1 cellular context compared by ENCODE assay signal in genomic region chr1:231206856-231207255, GRCh38.
TF ChIP-seq lines count a peak whose summit lies in the region.

No MANE protein-coding gene starts in this region.

TF ChIP-seq in HepG2, 621 proteins besides CTCF, POLR2A, EP300 and RAD21 (continued from another document):
- peak; percentile 42 for TF ChIP-seq STAG1 (CRISPR knock-in tag; IDR thresholded peaks at IDR 0.05)
